In the genomic region with DNA sequence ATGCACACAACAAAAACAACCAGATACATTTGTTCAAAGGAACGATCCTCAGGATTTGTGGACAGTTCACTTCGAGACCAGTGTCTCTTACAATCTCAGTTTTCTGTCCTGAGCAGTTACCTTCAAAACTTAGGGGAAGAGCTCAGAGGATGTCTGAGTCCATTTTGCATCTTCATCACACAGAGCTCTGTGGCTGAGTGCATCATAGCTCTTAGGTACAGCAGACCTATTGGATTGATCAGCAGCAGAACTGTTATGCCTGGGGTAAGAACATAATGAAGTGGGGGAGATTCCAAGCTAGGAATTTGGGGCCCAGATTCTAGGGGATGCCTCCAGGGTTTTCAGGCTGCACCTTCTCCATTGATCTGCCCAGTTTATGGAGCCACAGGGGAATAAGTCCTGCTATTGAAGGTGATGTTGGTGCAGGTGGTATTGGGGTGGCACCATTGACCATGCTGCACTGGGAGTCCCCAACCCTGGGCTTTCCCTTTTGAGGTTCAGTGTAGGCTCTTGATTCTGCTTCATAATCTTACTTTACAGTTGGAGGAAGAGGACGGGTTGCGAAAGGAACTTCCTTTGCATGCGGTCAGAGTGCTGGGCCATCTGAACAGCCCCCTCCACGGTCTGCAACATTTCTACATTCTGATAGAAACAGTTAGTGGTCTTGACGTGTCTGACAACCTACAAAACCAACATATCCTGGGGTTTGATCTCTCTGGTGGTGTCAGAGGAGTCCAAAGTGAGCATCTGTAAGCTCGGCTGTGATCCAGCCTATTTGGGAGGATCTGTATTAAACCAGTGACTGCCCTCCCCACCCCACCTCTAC, we compare ENCODE assay signal across 8 cellular contexts.
DNase-seq lines count a peak whose midpoint lies in the region; ATAC-seq and TF ChIP-seq lines count a peak whose summit lies in the region.

No MANE protein-coding gene starts in this region.

- no peaks in the 10 kb centered on the region for H3K27me3 Mint-ChIP-seq in activated naive CD8-positive, alpha-beta T cell
- no peaks in the 10 kb centered on the region for H3K27me3 Mint-ChIP-seq in osteocyte (ENCODE audit: unreplicated experiment)

- H3K36me3 Mint-ChIP-seq in activated naive CD8-positive, alpha-beta T cell = peaks cover 5% of the 10 kb centered on the region
- peaks cover 3% of the 10 kb centered on the region for H3K36me3 Mint-ChIP-seq in osteocyte (ENCODE audit: unreplicated experiment)

- peak overlapping the region; percentile 48 for H3K4me3 Mint-ChIP-seq in activated naive CD8-positive, alpha-beta T cell
- H3K4me3 Mint-ChIP-seq in osteocyte (ENCODE audit: unreplicated experiment) = no peak overlapping the region

- TF ChIP-seq CTCF in osteocyte (IDR thresholded peaks at IDR 0.05) = no peak

- peak overlapping the region; percentile 58 for H3K27ac Mint-ChIP-seq in activated naive CD8-positive, alpha-beta T cell
- H3K27ac Mint-ChIP-seq in osteocyte (ENCODE audit: unreplicated experiment) = no peak overlapping the region

- ATAC-seq in GM18519 (IDR thresholded peaks at IDR 0.05; ENCODE audit: low FRiP score, unreplicated experiment) (peak; percentile 65), HG02623 (IDR thresholded peaks at IDR 0.05; ENCODE audit: unreplicated experiment) (peak; percentile 74)

- peaks cover 54% of the 10 kb centered on the region for H3K4me1 Mint-ChIP-seq in activated naive CD8-positive, alpha-beta T cell (ENCODE audit: low read depth)
- H3K4me1 Mint-ChIP-seq in osteocyte (ENCODE audit: unreplicated experiment) = no peaks in the 10 kb centered on the region

- DNase-seq in NK-92 (lab: John Stamatoyannopoulos, UW; ENCODE audit: unreplicated experiment) (peak; percentile 3), nucleus accumbens (lab: John Stamatoyannopoulos, UW) (no peak), osteocyte (ENCODE audit: extremely low spot score, unreplicated experiment) (no peak), A172 (ENCODE audit: low spot score) (no peak)
- peak; percentile 33 to 36 for DNase-seq in stimulated activated CD8-positive, alpha-beta memory T cell treated with anti-CD3 and anti-CD28 coated beads, Interleukin-7, amount 100 ng/mL, for 4 hours (ENCODE audit: low read depth in 2 of 2)

- H3K9me3 Mint-ChIP-seq in activated naive CD8-positive, alpha-beta T cell (ENCODE audit: low read depth) = no peaks in the 10 kb centered on the region
- no peaks in the 10 kb centered on the region for H3K9me3 Mint-ChIP-seq in osteocyte (ENCODE audit: unreplicated experiment)

Comparison
In these comparisons a context has a peak if more than half of its experiments do, and no peak if none do; other contexts are left out.
1. DNase-seq: peak in NK-92 (single experiment) and stimulated activated CD8-positive, alpha-beta memory T cell treated with anti-CD3 and anti-CD28 coated beads, Interleukin-7, amount 100 ng/mL, for 4 hours (2 of 2); none in nucleus accumbens (0 of 56), osteocyte (single experiment) and A172 (single experiment).